In the genomic region with DNA sequence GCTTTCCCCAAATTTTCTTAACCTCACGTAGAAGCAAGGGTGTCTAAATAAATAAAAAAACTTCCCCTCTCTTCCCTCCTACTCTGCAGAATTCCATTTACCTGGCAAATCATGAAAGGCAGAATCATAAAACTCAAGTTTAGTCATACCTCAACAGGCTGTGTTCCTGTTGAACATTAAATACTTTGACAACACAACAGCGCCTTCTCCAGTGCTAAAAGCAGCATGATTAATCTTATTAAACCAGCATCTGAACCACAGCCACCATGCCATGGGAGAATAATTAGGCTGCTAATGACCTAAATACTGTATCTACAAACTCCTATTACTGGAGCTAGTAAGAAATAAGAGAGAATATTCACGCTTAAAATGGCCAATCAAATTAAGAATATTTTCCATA, we compare ENCODE assay signal across 14 cellular contexts.
DNase-seq lines count a peak whose midpoint lies in the region; ATAC-seq and TF ChIP-seq lines count a peak whose summit lies in the region.
"Had no signal": no experiment of that assay in that cellular context is flagged by ENCODE, and none has a peak within 500 bp of the region (broad histone marks: within the 10 kb centered on the region; RNA-seq: fewer than 3 reads in every experiment).

No MANE protein-coding gene starts in this region.

- no peak overlapping the region for H3K4me2 ChIP-seq in osteoblast (ENCODE audit: insufficient read depth, low read length)

- no peak overlapping the region for H2AFZ ChIP-seq in osteoblast (ENCODE audit: low read length)

- ATAC-seq in GM19397 (IDR thresholded peaks at IDR 0.05; ENCODE audit: unreplicated experiment) = no peak

- H3K27ac ChIP-seq in osteoblast (ENCODE audit: low read depth, low read length) (peak overlapping the region; percentile 47), ascending aorta (no peak overlapping the region)

- TF ChIP-seq CTCF in epithelial cell of esophagus (IDR thresholded peaks at IDR 0.05; ENCODE audit: insufficient read depth, low read depth, low read length, missing control alignments) = peak; percentile 33
- TF ChIP-seq CTCF in osteoblast (IDR thresholded peaks at IDR 0.05; ENCODE audit: extremely low read depth, low read depth, low read length) = peak; percentile 29
- no peak for TF ChIP-seq CTCF in ascending aorta (IDR thresholded peaks at IDR 0.05)

- H4K20me1 ChIP-seq in osteoblast (ENCODE audit: insufficient read depth, low read length) = no peaks in the 10 kb centered on the region

- H3K4me1 ChIP-seq in osteoblast (ENCODE audit: insufficient read depth, low read length) = peaks cover 51% of the 10 kb centered on the region
- H3K4me1 ChIP-seq in ascending aorta = peaks cover 7 to 19% of the 10 kb centered on the region in 2 donors

- no peaks in the 10 kb centered on the region for H3K9me3 ChIP-seq in osteoblast (ENCODE audit: low read depth, low read length)
- H3K9me3 ChIP-seq in ascending aorta = no peaks in the 10 kb centered on the region
- H3K9me3 ChIP-seq: HAP-1 had no signal

- DNase-seq in NCI-H748 (lab: John Stamatoyannopoulos, UW; ENCODE audit: unreplicated experiment) (peak; percentile 26), NCI-H748 treated with DMSO at 0.1 percent for 48 hours (lab: John Stamatoyannopoulos, UW) (no peak), NCI-H82 treated with DMSO at 0.1 percent for 48 hours (lab: John Stamatoyannopoulos, UW; ENCODE audit: unreplicated experiment) (peak; percentile 71), epithelial cell of esophagus (ENCODE audit: low read depth) (peak; percentile 62), osteoblast (ENCODE audit: insufficient read length, low spot score, missing footprints) (peak; percentile 8), ascending aorta (ENCODE audit: low spot score in 2 of 2) (no peak), GDM1 (lab: John Stamatoyannopoulos, UW) (no peak)
- DNase-seq: activated naive CD4-positive, alpha-beta T cell treated with Interleukin-2 at 50 U/mL for 16 hours; NCI-H1694 treated with DMSO at 0.1 percent for 48 hours; posterior cingulate gyrus; stimulated activated CD4-positive, alpha-beta T cell treated with anti-CD3 and anti-CD28 coated beads, Interleukin-4, amount 100 ng/mL, for 24 hours; stimulated activated naive CD4-positive, alpha-beta T cell treated with Interleukin-2 at 50 U/mL for 16 hours had no signal

- H3K4me3 ChIP-seq in epithelial cell of esophagus (ENCODE audit: low read length) = no peak overlapping the region
- H3K4me3 ChIP-seq in osteoblast (ENCODE audit: insufficient read depth, low read length) = no peak overlapping the region
- H3K4me3 ChIP-seq in ascending aorta = no peak overlapping the region
- H3K4me3 ChIP-seq: HAP-1 had no signal

- intact Hi-C loops in ascending aorta (cut with DNase I) = no loop called here

- peaks cover 66% of the 10 kb centered on the region for H3K79me2 ChIP-seq in osteoblast (ENCODE audit: insufficient read depth, low read length)

- H3K27me3 ChIP-seq in osteoblast (ENCODE audit: insufficient read depth, low read length) (no peaks in the 10 kb centered on the region), ascending aorta (no peaks in the 10 kb centered on the region)

- peaks cover 4% of the 10 kb centered on the region for H3K36me3 ChIP-seq in osteoblast (ENCODE audit: insufficient read depth, low read length)
- no peaks in the 10 kb centered on the region for H3K36me3 ChIP-seq in ascending aorta
- H3K36me3 ChIP-seq: HAP-1 had no signal

Comparison
In these comparisons a context has a peak if more than half of its experiments do, and no peak if none do; other contexts are left out.
1. DNase-seq: peak in NCI-H748 (single experiment), NCI-H82 treated with DMSO at 0.1 percent for 48 hours (single experiment), epithelial cell of esophagus (single experiment) and osteoblast (single experiment); none in NCI-H748 treated with DMSO at 0.1 percent for 48 hours (single experiment), ascending aorta (0 of 2) and GDM1 (single experiment).
2. CTCF ChIP-seq: peak in epithelial cell of esophagus (single experiment) and osteoblast (single experiment); none in ascending aorta (0 of 3).